In the genomic region with DNA sequence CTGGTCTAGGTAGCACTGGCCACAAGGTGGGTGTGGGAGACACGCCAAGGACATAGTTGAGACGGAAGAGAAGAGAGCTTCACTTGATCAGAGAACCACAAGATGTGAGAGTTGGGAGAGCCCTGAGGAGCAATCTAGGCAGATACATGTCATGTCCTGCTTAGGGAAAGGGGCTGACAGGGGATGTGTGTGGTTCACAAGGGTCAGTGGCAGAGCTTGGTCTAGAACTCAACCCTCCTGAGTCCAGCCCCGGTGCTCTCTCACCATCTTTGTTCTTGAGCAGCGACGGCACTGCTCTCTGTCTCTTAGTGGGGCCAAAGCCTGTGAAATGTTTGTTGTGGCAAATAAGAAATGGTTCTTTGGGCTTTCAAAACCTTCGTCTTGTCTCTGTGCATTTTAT, we compare ENCODE assay signal across 32 cellular contexts.
"Had no signal": no experiment of that assay in that cellular context is flagged by ENCODE, and none has a peak within 500 bp of the region (broad histone marks: within the 10 kb centered on the region; RNA-seq: fewer than 3 reads in every experiment).

No MANE protein-coding gene starts in this region.

- H3K27ac Mint-ChIP-seq: activated CD4-positive, alpha-beta T cell treated with anti-CD3 and anti-CD28 coated beads, Interleukin-2, amount 10 ng/mL, durations not matched to agents 24 days and 14 days; activated naive CD4-positive, alpha-beta T cell treated with anti-CD3 and anti-CD28 coated beads for 36 hours; activated naive CD4-positive, alpha-beta T cell treated with anti-CD3 and anti-CD28 coated beads, Interleukin-2, amount 50 U/mL, for 72 hours; activated T-helper 1 cell treated with anti-CD3 and anti-CD28 coated beads, Interleukin-12 subunit alpha, Interleukin-12 subunit beta, Interleukin-2, Interleukin-4 antibody, amounts not matched to agents 30 ng/mL and 10 ng/mL and 1 ng/mL, durations not matched to agents 14 hours and 24 hours and 36 hours; T-helper 1 cell treated with Interleukin-12 subunit alpha and Interleukin-12 subunit beta and Interleukin-4 antibody, amounts not matched to agents 30 μg/mL and 1 μg/mL, for 36 hours; T-helper 2 cell treated with Interferon-gamma antibody and Interleukin-4, amounts not matched to agents 5 μg/mL and 100 μg/mL, for 36 hours had no signal

- ATAC-seq: activated naive CD4-positive, alpha-beta T cell treated with anti-CD3 and anti-CD28 coated beads, Interleukin-2, amount 50 U/mL, for 72 hours; activated T-cell treated with anti-CD3 and anti-CD28 coated beads, Interleukin-2, amount 50 U/mL, for 4 hours; PC-3 had no signal

- H3K9ac ChIP-seq: KMS-11, SK-N-SH had no signal

- DNase-seq: activated CD4-positive, alpha-beta T cell treated with anti-CD3 and anti-CD28 coated beads, Interleukin-2, amount 10 ng/mL, durations not matched to agents 24 days and 14 days; activated CD4-positive, alpha-beta T cell treated with anti-CD3 and anti-CD28 coated beads, Interleukin-2, amount 50 U/mL, for 4 hours; activated CD8-positive, alpha-beta memory T cell treated with anti-CD3 and anti-CD28 coated beads, Interleukin-2, amount 50 U/mL, for 4 hours; activated gamma-delta T cell treated with Interleukin-2 at 50 U/mL for 16 hours; activated naive CD4-positive, alpha-beta T cell treated with anti-CD3 and anti-CD28 coated beads for 36 hours; activated T-cell treated with anti-CD3 and anti-CD28 coated beads for 4 hours; activated T-cell treated with anti-CD3 and anti-CD28 coated beads, Interleukin-2, amount 50 U/mL, for 4 hours; MM.1S; MV-4-11; NCI-H1092; NCI-H1436 treated with DMSO at 0.1 percent for 48 hours; NCI-H1694 treated with DMSO at 0.1 percent for 48 hours; NCI-H2029; NCI-H345; NCI-H510A; NCI-H526; NCI-H748 treated with DMSO at 0.1 percent for 48 hours; NK-92 treated with Interleukin-12 subunit alpha and Interleukin-12 subunit beta, amount 100 ng/mL, for 24 hours; PC-3; Peyer's patch; RPMI8226; SHP77; SK-N-SH had no signal

- H3K4me1 ChIP-seq: body of pancreas, breast epithelium, Peyer's patch, SJSA1 had no signal

- H3K4me2 ChIP-seq: KMS-11, SK-N-SH had no signal

- H3K9me3 Mint-ChIP-seq: activated CD4-positive, alpha-beta T cell treated with anti-CD3 and anti-CD28 coated beads, Interleukin-2, amount 10 ng/mL, durations not matched to agents 24 days and 14 days; activated naive CD4-positive, alpha-beta T cell treated with anti-CD3 and anti-CD28 coated beads for 36 hours; activated naive CD4-positive, alpha-beta T cell treated with anti-CD3 and anti-CD28 coated beads, Interleukin-2, amount 50 U/mL, for 72 hours; activated T-cell treated with anti-CD3 and anti-CD28 coated beads, Interleukin-2, amount 50 U/mL, for 4 hours; activated T-helper 1 cell treated with anti-CD3 and anti-CD28 coated beads, Interleukin-12 subunit alpha, Interleukin-12 subunit beta, Interleukin-2, Interleukin-4 antibody, amounts not matched to agents 30 ng/mL and 10 ng/mL and 1 ng/mL, durations not matched to agents 14 hours and 24 hours and 36 hours; T-helper 1 cell treated with Interleukin-12 subunit alpha and Interleukin-12 subunit beta and Interleukin-4 antibody, amounts not matched to agents 30 μg/mL and 1 μg/mL, for 36 hours; T-helper 2 cell treated with Interferon-gamma antibody and Interleukin-4, amounts not matched to agents 5 μg/mL and 100 μg/mL, for 36 hours had no signal

- H3K36me3 Mint-ChIP-seq: activated naive CD4-positive, alpha-beta T cell treated with anti-CD3 and anti-CD28 coated beads, Interleukin-2, amount 50 U/mL, for 72 hours had no signal

- H3K9me3 ChIP-seq: adrenal gland, body of pancreas, breast epithelium, Peyer's patch, SJSA1, SK-N-SH had no signal

- H3K4me3 Mint-ChIP-seq: activated CD4-positive, alpha-beta T cell treated with anti-CD3 and anti-CD28 coated beads, Interleukin-2, amount 10 ng/mL, durations not matched to agents 24 days and 14 days; activated naive CD4-positive, alpha-beta T cell treated with anti-CD3 and anti-CD28 coated beads for 36 hours; activated T-cell treated with anti-CD3 and anti-CD28 coated beads, Interleukin-2, amount 50 U/mL, for 4 hours; activated T-helper 1 cell treated with anti-CD3 and anti-CD28 coated beads, Interleukin-12 subunit alpha, Interleukin-12 subunit beta, Interleukin-2, Interleukin-4 antibody, amounts not matched to agents 30 ng/mL and 10 ng/mL and 1 ng/mL, durations not matched to agents 14 hours and 24 hours and 36 hours; T-helper 1 cell treated with Interleukin-12 subunit alpha and Interleukin-12 subunit beta and Interleukin-4 antibody, amounts not matched to agents 30 μg/mL and 1 μg/mL, for 36 hours; T-helper 2 cell treated with Interferon-gamma antibody and Interleukin-4, amounts not matched to agents 5 μg/mL and 100 μg/mL, for 36 hours had no signal

- H3K4me3 ChIP-seq: adrenal gland, body of pancreas, breast epithelium, Peyer's patch, SJSA1 had no signal

- H3K27me3 ChIP-seq: adrenal gland, body of pancreas, breast epithelium, Peyer's patch, SJSA1 had no signal

- H3K4me1 Mint-ChIP-seq: activated CD4-positive, alpha-beta T cell treated with anti-CD3 and anti-CD28 coated beads, Interleukin-2, amount 10 ng/mL, durations not matched to agents 24 days and 14 days had no signal

- H3K27ac ChIP-seq: adrenal gland, body of pancreas, KMS-11, Peyer's patch, SJSA1 had no signal

- H3K36me3 ChIP-seq: adrenal gland, breast epithelium, Peyer's patch, SJSA1 had no signal
